Comparison of ENCODE assay signal across 8 cellular contexts in the genomic region with DNA sequence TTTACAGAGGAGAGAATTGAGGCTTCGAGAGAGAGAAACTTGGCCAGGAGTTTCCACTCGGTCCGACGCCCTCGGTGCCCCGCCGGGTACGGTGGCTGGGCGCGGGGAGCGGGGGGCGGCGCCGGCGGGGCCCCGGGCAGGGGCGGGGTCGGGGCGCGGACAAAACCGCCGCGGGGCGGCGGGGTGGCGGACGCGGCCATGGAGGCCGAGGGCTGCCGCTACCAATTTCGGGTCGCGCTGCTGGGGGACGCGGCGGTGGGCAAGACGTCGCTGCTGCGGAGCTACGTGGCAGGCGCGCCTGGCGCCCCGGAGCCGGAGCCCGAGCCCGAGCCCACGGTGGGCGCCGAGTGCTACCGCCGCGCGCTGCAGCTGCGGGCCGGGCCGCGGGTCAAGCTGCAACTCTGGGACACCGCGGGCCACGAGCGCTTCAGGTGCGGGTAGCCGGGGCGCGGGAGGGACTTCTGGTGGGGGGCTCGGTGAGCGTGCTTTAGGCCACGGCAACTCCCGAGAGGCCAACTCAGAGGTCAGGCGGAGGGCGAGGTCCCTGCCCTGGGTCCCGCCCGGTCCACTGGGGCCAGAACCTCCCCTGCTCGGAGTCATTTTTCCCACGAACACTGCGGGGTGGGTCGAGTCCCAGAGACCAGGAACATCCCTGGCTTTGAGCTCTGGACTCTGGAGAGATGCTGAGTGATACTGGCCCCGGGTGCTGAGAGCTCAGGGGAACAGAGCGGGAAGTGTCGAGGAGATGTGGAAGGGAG. TPM values are rescaled to one million over a fixed set of nuclear protein-coding genes. Genes with fewer than 3 reads are reported as not detected.
DNase-seq lines count a peak whose midpoint lies in the region; ATAC-seq and TF ChIP-seq lines count a peak whose summit lies in the region.

No MANE protein-coding gene starts in this region.

- WGBS in thymus = 7% methylated on average over 81 of the region's 81 CpGs

- no peaks in the 10 kb centered on the region for H3K9me3 ChIP-seq in Caco-2
- no peaks in the 10 kb centered on the region for H3K9me3 ChIP-seq in thymus (ENCODE audit: control insufficient read depth)

- CTCF ChIA-PET in Caco-2 (lab: Charles Lee) = no interaction called here

- no TSS peak for BruUV-seq in Caco-2 (replicated peaks; lab: Mats Ljungman, UMichigan)

- POLR2A ChIA-PET in Caco-2 (lab: Charles Lee) = interaction anchor here (0.5 to 1.3 kb wide), 2 partner anchors 11 to 74 kb away, joined by 4 to 9 read pairs; no protein-coding TSS in a partner anchor

- H3K27me3 Mint-ChIP-seq in Caco-2 (ENCODE audit: insufficient read depth, unreplicated experiment) = no peaks in the 10 kb centered on the region

- TF ChIP-seq CTCF in Caco-2 (IDR thresholded peaks at IDR 0.05; ENCODE audit: insufficient read depth in 1 of 2, low read depth in 1 of 2, low read length in 1 of 2, severe bottlenecking in 1 of 2, unreplicated experiment in 1 of 2) (no peak), astrocyte of the cerebellum (IDR thresholded peaks at IDR 0.05; ENCODE audit: low read depth, low read length, missing control alignments) (no peak)

- H3K4me1 ChIP-seq in Caco-2 (no peaks in the 10 kb centered on the region; the same call in 1 of the 2 replicates), thymus (ENCODE audit: control insufficient read depth, insufficient read depth, low read length) (peaks cover 5% of the 10 kb centered on the region)

- DNase-seq in Caco-2 (peak in 1 of 2 experiments; percentile 24), astrocyte of the cerebellum (ENCODE audit: low read depth) (no peak), left lobe of liver (ENCODE audit: low spot score) (no peak), G401 (ENCODE audit: low spot score) (no peak), ureter (ENCODE audit: low spot score) (no peak), NCI-H2081 treated with DMSO at 0.1 percent for 48 hours (lab: John Stamatoyannopoulos, UW) (no peak)

- no peak overlapping the region for H3K27ac Mint-ChIP-seq in Caco-2 (ENCODE audit: unreplicated experiment)

- no peaks in the 10 kb centered on the region for H3K4me1 Mint-ChIP-seq in Caco-2 (ENCODE audit: low read depth, unreplicated experiment)

- peak; percentile 57 for ATAC-seq in HG02571 (IDR thresholded peaks at IDR 0.05; ENCODE audit: unreplicated experiment)
- ATAC-seq in left lobe of liver = peak; percentile 67

- H3K36me3 Mint-ChIP-seq in Caco-2 (ENCODE audit: insufficient read depth, unreplicated experiment) = peaks cover 5% of the 10 kb centered on the region

- intact Hi-C loops in Caco-2 (cut with micrococcal nuclease; ENCODE audit: unreplicated experiment) = no loop called here

- H3K36me3 ChIP-seq in Caco-2 (ENCODE audit: control insufficient read depth, insufficient read depth, low read length) = no peaks in the 10 kb centered on the region
- peaks cover 5% of the 10 kb centered on the region for H3K36me3 ChIP-seq in thymus (ENCODE audit: control insufficient read depth, insufficient read depth)

- H3K4me3 Mint-ChIP-seq in Caco-2 (ENCODE audit: unreplicated experiment) = peak overlapping the region; percentile 75

- peak overlapping the region; percentile 48 for H3K4me3 ChIP-seq in Caco-2 (ENCODE audit: low read depth, low read length)
- peak overlapping the region; percentile 44 for H3K4me3 ChIP-seq in astrocyte of the cerebellum (ENCODE audit: low read depth, low read length)
- H3K4me3 ChIP-seq in thymus (ENCODE audit: low read length) = peak overlapping the region; percentile 55

- in situ Hi-C loops in astrocyte of the cerebellum (cut with HindIII; ENCODE audit: low sequenced_read_pairs) (no loop called here), G401 (cut with HindIII; ENCODE audit: low sequenced_read_pairs) (no loop called here)

- peak overlapping the region; percentile 52 for H3K27ac ChIP-seq in thymus (ENCODE audit: low read depth)

- H3K27me3 ChIP-seq in Caco-2 (replicated peaks; ENCODE audit: control insufficient read depth, insufficient read depth, low read length) = no peaks in the 10 kb centered on the region
- no peaks in the 10 kb centered on the region for H3K27me3 ChIP-seq in thymus (ENCODE audit: control insufficient read depth, insufficient read depth)

- no peaks in the 10 kb centered on the region for H3K9me3 Mint-ChIP-seq in Caco-2 (ENCODE audit: unreplicated experiment)

RNA-seq across cellular contexts. Expression of a gene that starts 0.4 kb away (rescaled TPM):
- total RNA-seq in Caco-2 (2022) = 2.5 and 2.9 TPM in 2 replicates
- 0.75 TPM for total RNA-seq in left lobe of liver
- 18.6 TPM for polyA plus RNA-seq in thymus
- total RNA-seq in G401 (2014; rRNA removed; shearing (Covaris generic)) = not detected in 2 replicates
- total RNA-seq in ureter = 1.9 TPM

RNA-seq across cellular contexts. Expression of a gene that starts 39.6 kb away (rescaled TPM):
- total RNA-seq in Caco-2 (2022) = 23.1 and 25.1 TPM in 2 replicates
- 8.3 TPM for total RNA-seq in left lobe of liver
- polyA plus RNA-seq in thymus = 38.6 TPM
- 20.2 and 35.6 TPM in 2 replicates for total RNA-seq in G401 (2014; rRNA removed; shearing (Covaris generic))
- total RNA-seq in ureter = 31.3 TPM

RNA-seq across cellular contexts. Expression of a gene that starts 50.4 kb away (rescaled TPM):
- total RNA-seq in Caco-2 (2022) (9.7 and 11.3 TPM in 2 replicates), left lobe of liver (8.4 TPM), ureter (19.8 TPM)
- polyA plus RNA-seq in thymus = 40.8 TPM
- total RNA-seq in G401 (2014; rRNA removed; shearing (Covaris generic)) = 33.8 and 44.9 TPM in 2 replicates

RNA-seq across cellular contexts. Expression of a gene that starts 55.9 kb away (rescaled TPM):
- total RNA-seq in Caco-2 (2022) (not detected in 2 replicates), left lobe of liver (not detected), ureter (not detected)
- not detected for polyA plus RNA-seq in thymus
- not detected in 2 replicates for total RNA-seq in G401 (2014; rRNA removed; shearing (Covaris generic))
